ENCODE assay signal across 19 cellular contexts in genomic region chr1:61388586-61388985, GRCh38.
A peak's percentile ranks its signal among the peaks of the same experiment; 100 is the strongest.
DNase-seq lines count a peak whose midpoint lies in the region; ATAC-seq and TF ChIP-seq lines count a peak whose summit lies in the region.
"Had no signal": no experiment of that assay in that cellular context is flagged by ENCODE, and none has a peak within 500 bp of the region (broad histone marks: within the 10 kb centered on the region; RNA-seq: fewer than 3 reads in every experiment).

No MANE protein-coding gene starts in this region.

- H3K9me3 ChIP-seq in skeletal muscle satellite cell (replicated peaks; ENCODE audit: low read length): peaks cover 6% of the 10 kb centered on the region

- peaks cover 29% of the 10 kb centered on the region for H3K4me1 ChIP-seq in skeletal muscle satellite cell (ENCODE audit: control insufficient read depth, insufficient read depth, low read length)

- no peak for ATAC-seq in GM21447 (IDR thresholded peaks at IDR 0.05; ENCODE audit: unreplicated experiment)
- ATAC-seq: effector memory CD8-positive, alpha-beta T cell had no signal

- H3K36me3 Mint-ChIP-seq in HFFc6 (ENCODE audit: low read depth): no peaks in the 10 kb centered on the region
- H3K36me3 Mint-ChIP-seq: naive B cell had no signal

- H3K4me3 ChIP-seq in foreskin fibroblast (ENCODE audit: low read depth in 1 of 2, low read length in 2 of 2) (no peak overlapping the region), skeletal muscle satellite cell (ENCODE audit: low read length) (no peak overlapping the region)
- H3K4me3 ChIP-seq: lung, smooth muscle cell had no signal

- peak overlapping the region; percentile 29 for H3K9ac ChIP-seq in skeletal muscle satellite cell (ENCODE audit: low read depth, low read length)

- H3K27me3 ChIP-seq in skeletal muscle satellite cell (ENCODE audit: control insufficient read depth, insufficient read depth, low read length): no peaks in the 10 kb centered on the region

- no peaks in the 10 kb centered on the region; the same call in 1 of the 2 replicates for H3K27me3 Mint-ChIP-seq in HFFc6 (ENCODE audit: insufficient read depth)
- H3K27me3 Mint-ChIP-seq: effector memory CD8-positive, alpha-beta T cell; naive B cell had no signal

- peak overlapping the region; percentile 2 for H3K4me2 ChIP-seq in skeletal muscle satellite cell (ENCODE audit: low read length)
- H3K4me2 ChIP-seq: smooth muscle cell had no signal

- H3K4me3 Mint-ChIP-seq in HFFc6: no peak overlapping the region
- H3K4me3 Mint-ChIP-seq: naive B cell had no signal

- H3K9me3 Mint-ChIP-seq in HFFc6: no peaks in the 10 kb centered on the region
- H3K9me3 Mint-ChIP-seq: activated naive CD4-positive, alpha-beta T cell treated with anti-CD3 and anti-CD28 coated beads, Interleukin-2, amount 50 U/mL, for 72 hours; effector memory CD8-positive, alpha-beta T cell had no signal

- H3K36me3 ChIP-seq in skeletal muscle satellite cell (ENCODE audit: insufficient read depth, low read length): peaks cover 1% of the 10 kb centered on the region

- DNase-seq in HFFc6: peak; percentile 4
- peak; percentile 76 for DNase-seq in astrocyte of the hippocampus (ENCODE audit: low read depth, low spot score)
- peak; percentile 4 to 8 for DNase-seq in foreskin fibroblast
- no peak for DNase-seq in GOT3 (lab: John Stamatoyannopoulos, UW)
- DNase-seq in DMS153 (lab: John Stamatoyannopoulos, UW): no peak
- DNase-seq: activated CD4-positive, alpha-beta T cell treated with anti-CD3 and anti-CD28 coated beads, Interleukin-2, amount 50 U/mL, for 4 hours; activated T-cell treated with anti-CD3 and anti-CD28 coated beads, Interleukin-2, amount 50 U/mL, for 48 hours; central memory CD4-positive, alpha-beta T cell; effector memory CD8-positive, alpha-beta T cell; MV-4-11; naive B cell; NCI-H1930; NCI-H510A treated with DMSO at 0.1 percent for 48 hours; SHP77 had no signal

- no peak for TF ChIP-seq CTCF in HFFc6 (IDR thresholded peaks at IDR 0.05)
- no peak for TF ChIP-seq CTCF in foreskin fibroblast (IDR thresholded peaks at IDR 0.05; ENCODE audit: low read depth, low read length)

- H3K4me1 Mint-ChIP-seq in HFFc6 (ENCODE audit: low read depth): peaks cover 12% of the 10 kb centered on the region
- H3K4me1 Mint-ChIP-seq: naive B cell had no signal

- H3K27ac Mint-ChIP-seq in HFFc6: peak overlapping the region; percentile 34; the same call in 1 of the 2 replicates
- H3K27ac Mint-ChIP-seq: activated naive CD4-positive, alpha-beta T cell treated with anti-CD3 and anti-CD28 coated beads, Interleukin-2, amount 50 U/mL, for 72 hours; naive B cell had no signal

Comparison
In these comparisons a context has a peak if more than half of its experiments do, and no peak if none do; other contexts are left out.
1. DNase-seq: peak in HFFc6 (single experiment), astrocyte of the hippocampus (single experiment) and foreskin fibroblast (2 of 2); none in GOT3 (single experiment) and DMS153 (single experiment).